Comparison of ENCODE assay signal across 11 cellular contexts in the genomic region with DNA sequence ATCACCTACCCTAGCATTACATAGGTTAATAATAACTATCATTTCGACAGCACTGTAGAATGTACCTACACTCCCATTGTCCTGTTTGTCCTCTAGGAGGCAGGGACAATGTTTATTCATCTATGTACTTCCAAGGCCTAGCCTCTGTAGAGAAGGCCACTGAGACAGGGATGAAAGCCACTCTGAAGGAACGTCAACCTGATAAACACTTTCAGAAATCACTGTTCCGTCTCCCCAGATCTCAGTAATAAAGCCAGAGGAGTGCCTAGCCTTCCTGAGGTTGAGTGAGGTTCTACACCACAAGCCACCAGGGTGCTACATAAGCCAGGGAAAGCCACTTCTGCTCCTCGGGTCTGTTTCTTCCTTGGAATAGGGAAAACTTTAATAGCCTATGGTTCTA. TPM values are rescaled to one million over a fixed set of nuclear protein-coding genes. Genes with fewer than 3 reads are reported as not detected.
A peak's percentile ranks its signal among the peaks of the same experiment; 100 is the strongest.
DNase-seq lines count a peak whose midpoint lies in the region; ATAC-seq and TF ChIP-seq lines count a peak whose summit lies in the region.
"Had no signal": no experiment of that assay in that cellular context is flagged by ENCODE, and none has a peak within 500 bp of the region (broad histone marks: within the 10 kb centered on the region; RNA-seq: fewer than 3 reads in every experiment).

No MANE protein-coding gene starts in this region.

- H3K4me1 ChIP-seq in SJCRH30 = peaks cover 10% of the 10 kb centered on the region
- H3K4me1 ChIP-seq in cardiac muscle cell (ENCODE audit: low read depth) = no peaks in the 10 kb centered on the region
- H3K4me1 ChIP-seq in esophagus squamous epithelium = peaks cover 0 to 22% (median 6%) of the 10 kb centered on the region in 3 donors
- peaks cover 6 to 12% of the 10 kb centered on the region in 2 donors for H3K4me1 ChIP-seq in left lung

- no peak for TF ChIP-seq POLR2A in esophagus squamous epithelium (IDR thresholded peaks at IDR 0.05)

- no peak for DNase-seq in Right ventricle myocardium inferior (ENCODE audit: missing footprints)
- DNase-seq in left cardiac atrium = no peak
- DNase-seq in SJCRH30 = peak; percentile 39 to 67
- DNase-seq in cardiac muscle cell (ENCODE audit: low read depth in 1 of 2, low spot score in 1 of 2) = peak; percentile 16 to 59
- no peak for DNase-seq in type B pancreatic cell (ENCODE audit: extremely low spot score, unreplicated experiment)
- no peak for DNase-seq in esophagus squamous epithelium (lab: John Stamatoyannopoulos, UW)
- no peak for DNase-seq in left lung
- DNase-seq: activated CD4-positive, alpha-beta T cell treated with anti-CD3 and anti-CD28 coated beads for 4 hours; colonic mucosa; DMS79 treated with DMSO at 0.1 percent for 48 hours had no signal

- peak; percentile 41 for ATAC-seq in Right ventricle myocardium inferior
- ATAC-seq in left cardiac atrium = no peak
- ATAC-seq in HG02798 (IDR thresholded peaks at IDR 0.05; ENCODE audit: poor library complexity, unreplicated experiment) = no peak
- no peak for ATAC-seq in left lung

- H3K4me3 Mint-ChIP-seq in type B pancreatic cell = peak overlapping the region; percentile 89

- H3K27me3 Mint-ChIP-seq in type B pancreatic cell = peaks cover 30% of the 10 kb centered on the region

- intact Hi-C loops in Right ventricle myocardium inferior (cut with DNase I) = loop anchor here (5.0 kb wide), 2 partner anchors 127 to 227 kb away; no protein-coding TSS in a partner anchor
- intact Hi-C loops in left cardiac atrium (cut with DNase I) = loop anchor here in 1 of 2 donors (5.0 kb wide), 1 partner anchor 227 kb away; no protein-coding TSS in a partner anchor
- intact Hi-C loops in esophagus squamous epithelium (cut with DNase I) = no loop called here
- intact Hi-C loops in left lung (cut with DNase I) = no loop called here

- no peaks in the 10 kb centered on the region for H3K9me3 Mint-ChIP-seq in type B pancreatic cell

- no peak overlapping the region for H3K27ac Mint-ChIP-seq in type B pancreatic cell

- TF ChIP-seq CTCF in cardiac muscle cell (IDR thresholded peaks at IDR 0.05; ENCODE audit: low read depth, low read length) (no peak), type B pancreatic cell (conservative IDR thresholded peaks at IDR 0.05) (peak; percentile 61), esophagus squamous epithelium (IDR thresholded peaks at IDR 0.05) (peak in 1 of 6 experiments; percentile 14), left lung (IDR thresholded peaks at IDR 0.05) (no peak)

- no peaks in the 10 kb centered on the region for H3K9me3 ChIP-seq in SJCRH30 (replicated peaks)
- H3K9me3 ChIP-seq in cardiac muscle cell (ENCODE audit: low read depth) = no peaks in the 10 kb centered on the region
- no peaks in the 10 kb centered on the region for H3K9me3 ChIP-seq in esophagus squamous epithelium
- no peaks in the 10 kb centered on the region for H3K9me3 ChIP-seq in left lung
- H3K9me3 ChIP-seq: colonic mucosa had no signal

- H3K36me3 ChIP-seq in SJCRH30 = peaks cover 14% of the 10 kb centered on the region
- H3K36me3 ChIP-seq in cardiac muscle cell = peaks cover 5% of the 10 kb centered on the region
- H3K36me3 ChIP-seq in esophagus squamous epithelium = no peaks in the 10 kb centered on the region
- no peaks in the 10 kb centered on the region for H3K36me3 ChIP-seq in left lung
- H3K36me3 ChIP-seq: colonic mucosa had no signal

- H3K4me1 Mint-ChIP-seq in type B pancreatic cell (ENCODE audit: unreplicated experiment) = no peaks in the 10 kb centered on the region

- H3K4me3 ChIP-seq in SJCRH30 (peak overlapping the region; percentile 99), cardiac muscle cell (peak overlapping the region; percentile 59), esophagus squamous epithelium (peak overlapping the region in 1 of 4 donors; percentile 20), left lung (no peak overlapping the region)
- H3K4me3 ChIP-seq: colonic mucosa had no signal

- peaks cover 6% of the 10 kb centered on the region for H3K36me3 Mint-ChIP-seq in type B pancreatic cell

- H3K27me3 ChIP-seq in SJCRH30 = no peaks in the 10 kb centered on the region
- no peaks in the 10 kb centered on the region for H3K27me3 ChIP-seq in cardiac muscle cell
- H3K27me3 ChIP-seq in esophagus squamous epithelium = peaks cover 0 to 32% (median 2%) of the 10 kb centered on the region in 4 donors
- peaks cover 14 to 56% of the 10 kb centered on the region in 2 donors for H3K27me3 ChIP-seq in left lung

- H3K27ac ChIP-seq in SJCRH30 (no peak overlapping the region), cardiac muscle cell (no peak overlapping the region), esophagus squamous epithelium (no peak overlapping the region), left lung (no peak overlapping the region)
- H3K27ac ChIP-seq: colonic mucosa had no signal

- 69 to 87% methylated on average over 4 of the region's 4 CpGs for WGBS in esophagus squamous epithelium, 2 donors

RNA-seq across cellular contexts. Expression of a gene that starts 44.8 kb away (rescaled TPM):
- 47.8 TPM for total RNA-seq in Right ventricle myocardium inferior
- total RNA-seq in left cardiac atrium = 10 to 100 TPM; 34.5 to 35.5 TPM
- total RNA-seq in SJCRH30 (2014; rRNA removed; shearing (Covaris generic)) = 57.9 and 59.6 TPM in 2 replicates
- total RNA-seq in cardiac muscle cell = 49.4 and 53.4 TPM in 2 replicates
- polyA plus RNA-seq in cardiac muscle cell = 80.0 and 97.0 TPM in 2 replicates
- total RNA-seq in type B pancreatic cell (ENCODE audit: low replicate concordance) = 1.1 and 6.0 TPM in 2 replicates
- under 1 TPM in 1 of 4 donors, not detected in 3; 0.38 TPM for total RNA-seq in esophagus squamous epithelium
- total RNA-seq in left lung = under 1 TPM; 0.41 to 0.71 TPM

Comparison
In these comparisons a context has a peak if more than half of its experiments do, and no peak if none do; other contexts are left out.
1. DNase-seq: peak in SJCRH30 (2 of 2) and cardiac muscle cell (2 of 2); none in Right ventricle myocardium inferior (single experiment), left cardiac atrium (single experiment), type B pancreatic cell (single experiment), esophagus squamous epithelium (single experiment) and left lung (0 of 2).
2. H3K4me3 ChIP-seq: peak in SJCRH30 (single experiment) and cardiac muscle cell (single experiment); none in left lung (0 of 2).